In genomic region chr11:115521874-115522273, GRCh38 we compare ENCODE assay signal across 23 cellular contexts. TPM values are rescaled to one million over a fixed set of nuclear protein-coding genes. Genes with fewer than 3 reads are reported as not detected.
DNase-seq lines count a peak whose midpoint lies in the region; ATAC-seq, FAIRE-seq and TF ChIP-seq lines count a peak whose summit lies in the region.
"Had no signal": no experiment of that assay in that cellular context is flagged by ENCODE, and none has a peak within 500 bp of the region (broad histone marks: within the 10 kb centered on the region; RNA-seq: fewer than 3 reads in every experiment).

No MANE protein-coding gene starts in this region.

- H3K27me3 ChIP-seq in right lobe of liver: no peaks in the 10 kb centered on the region

- intact Hi-C loops in right lobe of liver (cut with DNase I): no loop called here

- no peak for TF ChIP-seq CTCF in right lobe of liver (IDR thresholded peaks at IDR 0.05)

- H3K4me1 ChIP-seq in right lobe of liver: peaks cover 0 to 33% (median 4%) of the 10 kb centered on the region in 4 donors

- no peak overlapping the region for H3K27ac ChIP-seq in right lobe of liver

- no peaks in the 10 kb centered on the region for H3K36me3 ChIP-seq in right lobe of liver

- WGBS in right lobe of liver (ENCODE audit: insufficient coverage, low coverage, low lambda C conversion rate, missing lambda C conversion rate): 51% methylated on average over 4 of the region's 4 CpGs

- no peak for ATAC-seq in GM18858 (IDR thresholded peaks at IDR 0.05; ENCODE audit: unreplicated experiment)
- no peak for ATAC-seq in right lobe of liver
- ATAC-seq: CD8-positive, alpha-beta T cell; K562; Panc1; SK-N-SH treated with all-trans-retinoic acid at 6 μM for 48 hours had no signal

- DNase-seq in NCI-H510A treated with DMSO at 0.1 percent for 48 hours (lab: John Stamatoyannopoulos, UW) (peak; percentile 34), NCI-H510A (lab: John Stamatoyannopoulos, UW) (no peak), MV-4-11 (lab: John Stamatoyannopoulos, UW) (peak; percentile 66), NOMO-1 treated with DMSO at 0.1 percent for 48 hours (lab: John Stamatoyannopoulos, UW; ENCODE audit: unreplicated experiment) (peak; percentile 72), NCI-H128 (lab: John Stamatoyannopoulos, UW; ENCODE audit: unreplicated experiment) (no peak), GM12892 (ENCODE audit: insufficient read length) (no peak), right lobe of liver (no peak)
- DNase-seq: AML-193; C1 segment of cervical spinal cord; CD8-positive, alpha-beta T cell; MM.1S; NCI-H1436 treated with DMSO at 0.1 percent for 48 hours; NCI-H2029; NCI-H2171 treated with DMSO at 0.1 percent for 48 hours; NCI-H446 treated with DMSO at 0.1 percent for 48 hours; NCI-H774 had no signal

- no peak for FAIRE-seq in GM12892 (lab: Jason Lieb, UNC)
- FAIRE-seq: G401.6, H54, K562, TTC549 had no signal

- H3K4me3 ChIP-seq in right lobe of liver: no peak overlapping the region
- H3K4me3 ChIP-seq: K562 had no signal

- TF ChIP-seq POLR2A in GM12892 (IDR thresholded peaks at IDR 0.05; ENCODE audit: low read depth, low read length): no peak
- TF ChIP-seq POLR2A in right lobe of liver (IDR thresholded peaks at IDR 0.05): no peak

- H3K9me3 ChIP-seq in right lobe of liver: no peaks in the 10 kb centered on the region

RNA-seq across cellular contexts. Expression of gene CADM1, which starts 17.7 kb away (rescaled TPM):
- polyA plus RNA-seq in GM12892 (2012; ENCODE audit: missing spikeins): 13.6 TPM
- total RNA-seq in right lobe of liver: 10 to 100 TPM; 21.1 to 56.7 (median 30.6) TPM
- polyA plus RNA-seq: K562 had no signal

Comparison
In these comparisons a context has a peak if more than half of its experiments do, and no peak if none do; other contexts are left out.
1. DNase-seq: peak in NCI-H510A treated with DMSO at 0.1 percent for 48 hours (single experiment), MV-4-11 (single experiment) and NOMO-1 treated with DMSO at 0.1 percent for 48 hours (single experiment); none in NCI-H510A (single experiment), NCI-H128 (single experiment), GM12892 (single experiment) and right lobe of liver (0 of 3).